Comparison of ENCODE assay signal across 29 cellular contexts in the genomic region with DNA sequence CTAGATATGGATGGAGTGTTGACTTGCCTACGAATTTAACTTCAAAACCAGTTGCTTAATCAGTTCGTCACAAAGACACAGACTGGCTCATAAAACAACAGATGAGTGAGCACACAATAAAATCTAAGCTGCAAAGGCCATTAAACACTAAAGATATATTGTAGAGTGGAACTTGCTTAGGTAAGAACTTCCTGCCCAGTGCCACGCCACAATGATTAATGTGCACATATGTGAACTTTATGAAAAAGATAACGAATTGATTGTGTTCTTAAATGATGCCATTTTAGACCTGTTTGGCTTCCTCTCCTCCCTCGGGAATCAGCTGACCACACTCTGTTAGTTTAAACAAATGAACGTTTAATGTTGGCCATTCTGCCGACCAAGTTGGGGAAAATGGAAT.
A peak's percentile ranks its signal among the peaks of the same experiment; 100 is the strongest.
DNase-seq lines count a peak whose midpoint lies in the region; ATAC-seq, FAIRE-seq and TF ChIP-seq lines count a peak whose summit lies in the region.
"Had no signal": no experiment of that assay in that cellular context is flagged by ENCODE, and none has a peak within 500 bp of the region (broad histone marks: within the 10 kb centered on the region; RNA-seq: fewer than 3 reads in every experiment).

No MANE protein-coding gene starts in this region.

- H3K23ac ChIP-seq in H1 (ENCODE audit: insufficient read length), result no peak overlapping the region

- H4K20me1 ChIP-seq in Loucy (ENCODE audit: insufficient read depth, low read length, poor library complexity, severe bottlenecking) (no peaks in the 10 kb centered on the region), H1 (replicated peaks in 1 of 2; ENCODE audit: control insufficient read depth in 1 of 2, insufficient read depth in 2 of 2, low read length in 2 of 2) (no peaks in the 10 kb centered on the region)

- peak; percentile 78 for FAIRE-seq in H1 (lab: Jason Lieb, UNC)
- FAIRE-seq: islet of Langerhans had no signal

- ATAC-seq in mucosa of descending colon (peak; percentile 98), GM18519 (IDR thresholded peaks at IDR 0.05; ENCODE audit: low FRiP score, unreplicated experiment) (no peak)
- ATAC-seq: activated CD4-positive, alpha-beta T cell treated with anti-CD3 and anti-CD28 coated beads for 36 hours; activated CD8-positive, alpha-beta T cell treated with anti-CD3 and anti-CD28 coated beads, Interleukin-2, amount 10 ng/mL, durations not matched to agents 7 days and 5 days; HCT116; right lobe of liver had no signal

- TF ChIP-seq CTCF in Loucy (conservative IDR thresholded peaks at IDR 0.05; ENCODE audit: low read length) (no peak), H1 (IDR thresholded peaks at IDR 0.05; ENCODE audit: control extremely low read depth in 1 of 3, insufficient read depth in 1 of 3, low read depth in 1 of 3, low read length in 3 of 3) (no peak), mucosa of descending colon (IDR thresholded peaks at IDR 0.05) (no peak), chondrocyte (IDR thresholded peaks at IDR 0.05) (no peak)

- H3K4me3 Mint-ChIP-seq in chondrocyte (ENCODE audit: unreplicated experiment), result no peak overlapping the region
- H3K4me3 Mint-ChIP-seq: activated CD4-positive, alpha-beta T cell treated with anti-CD3 and anti-CD28 coated beads for 36 hours; activated CD8-positive, alpha-beta T cell treated with anti-CD3 and anti-CD28 coated beads, Interleukin-2, amount 10 ng/mL, durations not matched to agents 7 days and 5 days; activated naive CD4-positive, alpha-beta T cell treated with anti-CD3 and anti-CD28 coated beads for 36 hours; brain; CD8-positive, alpha-beta memory T cell; neural progenitor cell had no signal

- no peak overlapping the region for H3K4ac ChIP-seq in H1 (replicated peaks; ENCODE audit: insufficient read length, low read depth, low read length)

- intact Hi-C loops in mucosa of descending colon (cut with DNase I, micrococcal nuclease), result no loop called here

- H3K4me1 Mint-ChIP-seq in chondrocyte (ENCODE audit: low read depth), result peaks cover 23% of the 10 kb centered on the region
- H3K4me1 Mint-ChIP-seq: activated CD4-positive, alpha-beta T cell treated with anti-CD3 and anti-CD28 coated beads for 36 hours; CD8-positive, alpha-beta memory T cell had no signal

- H3K9me3 ChIP-seq in Loucy (ENCODE audit: insufficient read depth, low read depth, low read length) (peaks cover 8% of the 10 kb centered on the region; the same call in 1 of the 2 replicates), H1 (ENCODE audit: insufficient read depth in 2 of 2, low read depth in 1 of 2, low read length in 1 of 2) (peaks cover 4 to 8% of the 10 kb centered on the region in 2 experiments; a peak in 2 of 4 replicates), mucosa of descending colon (no peaks in the 10 kb centered on the region)
- H3K9me3 ChIP-seq: adrenal gland, BE2C, right lobe of liver, stomach had no signal

- H2BK12ac ChIP-seq in H1 (ENCODE audit: low read depth, low read length), result no peak overlapping the region

- no peak overlapping the region for H2AK5ac ChIP-seq in H1 (ENCODE audit: low read depth, low read length)

- CTCF ChIA-PET in H1 (lab: Charles Lee; ENCODE audit: partially characterized antibody), result no interaction called here

- H3K9ac ChIP-seq in Loucy (ENCODE audit: low read depth, low read length, poor library complexity, severe bottlenecking), result no peak overlapping the region
- no peak overlapping the region for H3K9ac ChIP-seq in H1 (replicated peaks in 1 of 4; ENCODE audit: extremely low read depth in 1 of 4, low read depth in 3 of 4, low read length in 3 of 4)
- H3K9ac ChIP-seq: neural progenitor cell had no signal

- H3K27me3 ChIP-seq in Loucy (ENCODE audit: insufficient read depth, low read length, poor library complexity, severe bottlenecking) (no peaks in the 10 kb centered on the region), H1 (replicated peaks in 1 of 4; ENCODE audit: control insufficient read depth in 3 of 4, extremely low read depth in 1 of 4, insufficient read depth in 3 of 4, low read length in 3 of 4) (no peaks in the 10 kb centered on the region)
- H3K27me3 ChIP-seq: adrenal gland, BE2C, neural progenitor cell, right lobe of liver, stomach had no signal

- no peak overlapping the region for H3K56ac ChIP-seq in H1 (replicated peaks; ENCODE audit: insufficient read length, low read depth, low read length)

- no peaks in the 10 kb centered on the region for H3K79me1 ChIP-seq in H1 (ENCODE audit: low read depth, low read length)

- no peak overlapping the region for H3K27ac Mint-ChIP-seq in chondrocyte (ENCODE audit: unreplicated experiment)
- H3K27ac Mint-ChIP-seq: activated CD4-positive, alpha-beta T cell treated with anti-CD3 and anti-CD28 coated beads for 36 hours; activated CD8-positive, alpha-beta T cell treated with anti-CD3 and anti-CD28 coated beads, Interleukin-2, amount 10 ng/mL, durations not matched to agents 7 days and 5 days; activated naive CD4-positive, alpha-beta T cell treated with anti-CD3 and anti-CD28 coated beads for 36 hours; brain; CD8-positive, alpha-beta memory T cell; neural progenitor cell had no signal

- H4K91ac ChIP-seq in H1 (replicated peaks; ENCODE audit: insufficient read length, low read length), result no peak overlapping the region

- H2AFZ ChIP-seq in Loucy (ENCODE audit: low read length), result peak overlapping the region; percentile 7; the same call in 1 of the 2 replicates
- no peak overlapping the region for H2AFZ ChIP-seq in H1 (ENCODE audit: low read length)
- H2AFZ ChIP-seq: neural progenitor cell had no signal

- H3K27ac ChIP-seq in H1 (ENCODE audit: low read depth, low read length), result no peak overlapping the region
- H3K27ac ChIP-seq: adrenal gland, left ventricle myocardium inferior, neural progenitor cell, right lobe of liver, stomach had no signal

- TF ChIP-seq POLR2A in H1 (IDR thresholded peaks at IDR 0.05; ENCODE audit: control extremely low read depth in 1 of 2, low read depth in 2 of 2, low read length in 2 of 2), result no peak

- no peak overlapping the region for H3K14ac ChIP-seq in H1 (ENCODE audit: insufficient read length)

- no peak overlapping the region for H2BK15ac ChIP-seq in H1 (ENCODE audit: low read length)

- H3K9me2 ChIP-seq in Loucy (replicated peaks; ENCODE audit: low read depth, low read length), result no peaks in the 10 kb centered on the region

- POLR2A ChIA-PET in H1 (lab: Charles Lee; ENCODE audit: partially characterized antibody), result no interaction called here

- no peaks in the 10 kb centered on the region for H3K27me3 Mint-ChIP-seq in chondrocyte (ENCODE audit: low read depth)
- H3K27me3 Mint-ChIP-seq: activated CD4-positive, alpha-beta T cell treated with anti-CD3 and anti-CD28 coated beads for 36 hours; CD8-positive, alpha-beta memory T cell had no signal

- H3K18ac ChIP-seq in H1 (ENCODE audit: extremely low read depth, low read length), result no peak overlapping the region

- no peak overlapping the region for H4K5ac ChIP-seq in H1 (ENCODE audit: insufficient read length, low read depth, low read length)

- H2BK5ac ChIP-seq in H1 (ENCODE audit: low read depth, low read length), result no peak overlapping the region

- no peak for TF ChIP-seq RAD21 in H1 (IDR thresholded peaks at IDR 0.05 in 1 of 2, conservative IDR thresholded peaks at IDR 0.05 in 1 of 2; ENCODE audit: low read depth in 2 of 2, low read length in 2 of 2)

- H3K36me3 ChIP-seq in Loucy (ENCODE audit: insufficient read depth, low read length) (no peaks in the 10 kb centered on the region), H1 (ENCODE audit: control insufficient read depth in 2 of 4, insufficient read depth in 4 of 4, low read length in 3 of 4) (peaks cover 0 to 3% (median 2%) of the 10 kb centered on the region in 4 experiments; a peak in 4 of 8 replicates), mucosa of descending colon (ENCODE audit: low read depth) (no peaks in the 10 kb centered on the region)
- H3K36me3 ChIP-seq: adrenal gland, BE2C, left ventricle myocardium inferior, neural progenitor cell, right lobe of liver, stomach had no signal

- H2BK120ac ChIP-seq in H1 (replicated peaks; ENCODE audit: low read depth, low read length), result no peak overlapping the region

- peak overlapping the region; percentile 54 for H3K4me3 ChIP-seq in Loucy (ENCODE audit: low read length, poor library complexity, severe bottlenecking)
- no peak overlapping the region for H3K4me3 ChIP-seq in H1 (ENCODE audit: extremely low read depth in 1 of 4, insufficient read depth in 2 of 4, low read depth in 3 of 4, low read length in 4 of 4)
- no peak overlapping the region for H3K4me3 ChIP-seq in mucosa of descending colon
- H3K4me3 ChIP-seq: adrenal gland, left ventricle myocardium inferior, neural progenitor cell, right lobe of liver, stomach had no signal

- H3K36me3 Mint-ChIP-seq in chondrocyte (ENCODE audit: low read depth), result peaks cover 1% of the 10 kb centered on the region
- H3K36me3 Mint-ChIP-seq: brain; CD8-positive, alpha-beta memory T cell had no signal

- peak; percentile 68 for DNase-seq in DMS153 (lab: John Stamatoyannopoulos, UW)
- DNase-seq in H1 (ENCODE audit: low read depth in 1 of 2, low spot score in 2 of 2), result no peak
- DNase-seq in mucosa of descending colon, result peak in 1 of 3 donors; percentile 3
- DNase-seq in amniotic stem cell (lab: John Stamatoyannopoulos, UW), result no peak
- no peak for DNase-seq in chondrocyte (ENCODE audit: low spot score)
- DNase-seq in nucleus accumbens (lab: John Stamatoyannopoulos, UW), result no peak
- DNase-seq: activated CD4-positive, alpha-beta T cell treated with anti-CD3 and anti-CD28 coated beads for 36 hours; activated CD8-positive, alpha-beta T cell treated with anti-CD3 and anti-CD28 coated beads, Interleukin-2, amount 10 ng/mL, durations not matched to agents 7 days and 5 days; activated naive CD4-positive, alpha-beta T cell treated with anti-CD3 and anti-CD28 coated beads for 36 hours; adrenal gland; BE2C; CD8-positive, alpha-beta memory T cell; left ventricle myocardium inferior; mesendoderm; NCI-H1105 treated with DMSO at 0.1 percent for 48 hours; NCI-H1930; NCI-H2171 treated with DMSO at 0.1 percent for 48 hours; NCI-H524 treated with DMSO at 0.1 percent for 48 hours; right lobe of liver; SIG-M5; stimulated activated CD4-positive, alpha-beta T cell treated with anti-CD3 and anti-CD28 coated beads, Interleukin-12 subunit alpha, Interleukin-12 subunit beta, amount 100 ng/mL, for 4 hours; stimulated activated CD4-positive, alpha-beta T cell treated with anti-CD3 and anti-CD28 coated beads, Interleukin-2, amount 100 ng/mL, for 48 hours; stomach had no signal

- 85% methylated on average over 7 of the region's 7 CpGs; no CpG with 5 or more reads in 1 of the 2 experiments for WGBS in H1 (ENCODE audit: extremely low coverage in 1 of 2, insufficient coverage in 1 of 2, insufficient read length in 1 of 2, insufficient replicate concordance in 2 of 2, low coverage in 1 of 2, low lambda C conversion rate in 2 of 2, missing lambda C conversion rate in 1 of 2), 2 experiments

- H3K79me2 ChIP-seq in Loucy (ENCODE audit: insufficient read depth, low read length) (no peaks in the 10 kb centered on the region), H1 (ENCODE audit: control insufficient read depth in 1 of 2, insufficient read depth in 2 of 2, low read length in 2 of 2) (no peaks in the 10 kb centered on the region)

- H3K4me2 ChIP-seq in Loucy (ENCODE audit: low read depth, low read length, poor library complexity, severe bottlenecking) (peak overlapping the region; percentile 46), H1 (ENCODE audit: insufficient read depth in 1 of 2, low read depth in 2 of 2, low read length in 2 of 2) (no peak overlapping the region)
- H3K4me2 ChIP-seq: neural progenitor cell had no signal

- H3K9me3 Mint-ChIP-seq in chondrocyte (ENCODE audit: low read depth), result peaks cover 11% of the 10 kb centered on the region
- H3K9me3 Mint-ChIP-seq: activated naive CD4-positive, alpha-beta T cell treated with anti-CD3 and anti-CD28 coated beads for 36 hours; neural progenitor cell had no signal

- no peaks in the 10 kb centered on the region for H3K23me2 ChIP-seq in H1 (ENCODE audit: low read depth, low read length)

- no peak overlapping the region for H2BK20ac ChIP-seq in H1 (ENCODE audit: low read length)

- H3F3A ChIP-seq in Loucy (ENCODE audit: low read depth), result no peaks in the 10 kb centered on the region

- H4K8ac ChIP-seq in H1 (ENCODE audit: extremely low read depth, insufficient read depth, low read length), result no peak overlapping the region

- TF ChIP-seq EP300 in H1 (IDR thresholded peaks at IDR 0.05; ENCODE audit: borderline replicate concordance in 1 of 2, low read depth in 2 of 2, low read length in 2 of 2), result no peak

- H3K4me1 ChIP-seq in Loucy (ENCODE audit: insufficient read depth, low read length, poor library complexity, severe bottlenecking) (peaks cover 19% of the 10 kb centered on the region), H1 (replicated peaks in 1 of 4; ENCODE audit: control insufficient read depth in 3 of 4, insufficient read depth in 4 of 4, low read length in 3 of 4) (peaks cover 0 to 8% (median 5%) of the 10 kb centered on the region in 4 experiments; a peak in 4 of 7 replicates), mucosa of descending colon (ENCODE audit: low read depth) (peaks cover 7% of the 10 kb centered on the region)
- H3K4me1 ChIP-seq: adrenal gland, BE2C, left ventricle myocardium inferior, right lobe of liver, stomach had no signal
